ENCODE assay signal across 1 cellular context in genomic region chr7:120742370-120742769, GRCh38.
TF ChIP-seq lines count a peak whose summit lies in the region.

No MANE protein-coding gene starts in this region.

TF ChIP-seq in HepG2, 621 proteins besides CTCF, POLR2A, EP300 and RAD21 (continued from another document):
- no peak for TF ChIP-seq THAP9 (CRISPR knock-in tag; IDR thresholded peaks at IDR 0.05; ENCODE audit: borderline replicate concordance)
- TF ChIP-seq ZNF263 (CRISPR knock-in tag; IDR thresholded peaks at IDR 0.05): no peak
